Comparison of ENCODE assay signal across 7 cellular contexts in the genomic region with DNA sequence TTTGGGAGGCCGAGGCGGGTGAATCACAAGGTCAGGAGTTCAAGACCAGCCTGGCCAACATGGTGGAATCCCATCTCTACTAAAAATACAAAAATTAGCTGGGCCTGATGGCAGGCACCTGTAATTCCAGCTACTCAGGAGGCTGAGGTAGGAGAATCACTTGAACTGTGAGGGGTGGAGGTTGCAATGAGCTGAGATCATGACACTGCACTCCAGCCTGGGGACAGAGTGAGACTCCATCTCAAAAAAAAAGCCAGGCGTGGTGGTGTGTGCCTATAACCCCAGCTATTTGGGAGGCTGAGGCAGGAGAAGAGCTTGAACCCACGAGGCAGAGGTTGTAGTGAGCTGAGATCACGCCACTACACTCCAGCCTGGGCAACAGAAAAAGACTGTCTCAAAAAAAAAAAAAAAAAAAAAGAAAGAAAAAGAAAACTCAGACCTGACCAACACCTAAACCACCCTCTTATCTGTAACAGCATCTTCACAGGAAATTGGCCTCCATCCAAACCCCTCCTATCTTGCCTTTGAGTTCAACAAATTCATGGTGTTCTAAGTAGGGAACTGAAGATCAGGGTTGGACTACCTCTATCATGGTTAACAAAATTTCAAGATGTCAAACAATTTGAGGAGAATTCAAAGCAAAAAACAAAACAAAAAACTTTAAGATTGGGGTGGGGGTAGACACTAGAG.
A peak's percentile ranks its signal among the peaks of the same experiment; 100 is the strongest.
DNase-seq lines count a peak whose midpoint lies in the region; ATAC-seq and TF ChIP-seq lines count a peak whose summit lies in the region.
"Not testable (repeated sequence)": the region's sequence is repeated elsewhere in the genome, so short reads cannot be mapped to it uniquely, and the experiment has no call there.

No MANE protein-coding gene starts in this region.

- not testable (repeated sequence) for H4K20me1 ChIP-seq in mammary epithelial cell (ENCODE audit: insufficient read depth, low read length)

- H3K27me3 Mint-ChIP-seq in activated CD8-positive, alpha-beta T cell treated with anti-CD3 and anti-CD28 coated beads, Interleukin-2, amount 10 ng/mL, durations not matched to agents 7 days and 5 days (ENCODE audit: low read depth); naive thymus-derived CD8-positive, alpha-beta T cell: not testable (repeated sequence)

- not testable (repeated sequence) for H3K27ac ChIP-seq in mammary epithelial cell (ENCODE audit: insufficient read depth, low read depth, low read length)

- POLR2A ChIA-PET in activated CD8-positive, alpha-beta T cell treated with anti-CD3 and anti-CD28 coated beads, Interleukin-2, amount 10 ng/mL, durations not matched to agents 7 days and 5 days (lab: Charles Lee); naive thymus-derived CD8-positive, alpha-beta T cell (lab: Charles Lee): not testable (repeated sequence)

- H3K27ac Mint-ChIP-seq in activated CD8-positive, alpha-beta T cell treated with anti-CD3 and anti-CD28 coated beads, Interleukin-2, amount 10 ng/mL, durations not matched to agents 7 days and 5 days: not testable (repeated sequence)
- peak overlapping the region in 1 of 10 donors; percentile 53 for H3K27ac Mint-ChIP-seq in naive thymus-derived CD8-positive, alpha-beta T cell

- not testable (repeated sequence) for H3K79me2 ChIP-seq in mammary epithelial cell (ENCODE audit: insufficient read depth, low read length)

- not testable (repeated sequence) for H3K27me3 ChIP-seq in mammary epithelial cell (ENCODE audit: insufficient read depth, low read length)

- intact Hi-C loops in mammary epithelial cell (cut with micrococcal nuclease): not testable (repeated sequence)

- H3K9me3 Mint-ChIP-seq in activated CD8-positive, alpha-beta T cell treated with anti-CD3 and anti-CD28 coated beads, Interleukin-2, amount 10 ng/mL, durations not matched to agents 7 days and 5 days (ENCODE audit: insufficient read depth); naive thymus-derived CD8-positive, alpha-beta T cell: not testable (repeated sequence)

- CTCF ChIA-PET in activated CD8-positive, alpha-beta T cell treated with anti-CD3 and anti-CD28 coated beads, Interleukin-2, amount 10 ng/mL, durations not matched to agents 7 days and 5 days (lab: Charles Lee): interaction anchor here (0.7 kb wide), 1 partner anchor 11 kb away, joined by 3 read pairs; no protein-coding TSS in a partner anchor
- CTCF ChIA-PET in mammary epithelial cell (lab: Charles Lee; ENCODE audit: low non-redundant PET): not testable (repeated sequence)

- H3K36me3 ChIP-seq in mammary epithelial cell (ENCODE audit: insufficient read depth, low read length): not testable (repeated sequence)

- WGBS in mammary epithelial cell (ENCODE audit: low coverage, missing lambda C conversion rate): 67% methylated on average over 3 of the region's 5 CpGs

- H3K4me3 Mint-ChIP-seq in activated CD8-positive, alpha-beta T cell treated with anti-CD3 and anti-CD28 coated beads, Interleukin-2, amount 10 ng/mL, durations not matched to agents 7 days and 5 days: not testable (repeated sequence)
- peak overlapping the region in 1 of 10 donors; percentile 23 for H3K4me3 Mint-ChIP-seq in naive thymus-derived CD8-positive, alpha-beta T cell

- H3K4me1 ChIP-seq in mammary epithelial cell (ENCODE audit: insufficient read depth, low read length): not testable (repeated sequence)

- dilution Hi-C loops in mammary epithelial cell (cut with HindIII; ENCODE audit: low sequenced_read_pairs): not testable (repeated sequence)

- H3K4me1 Mint-ChIP-seq in activated CD8-positive, alpha-beta T cell treated with anti-CD3 and anti-CD28 coated beads, Interleukin-2, amount 10 ng/mL, durations not matched to agents 7 days and 5 days (ENCODE audit: low read depth): peaks cover 16% of the 10 kb centered on the region
- H3K4me1 Mint-ChIP-seq in naive thymus-derived CD8-positive, alpha-beta T cell: peaks cover 7 to 43% (median 23%) of the 10 kb centered on the region in 4 donors

- H3K9ac ChIP-seq in mammary epithelial cell (ENCODE audit: insufficient read depth, low read length): not testable (repeated sequence)

- H3K9me3 ChIP-seq in mammary epithelial cell (replicated peaks; ENCODE audit: insufficient read depth, low read length): not testable (repeated sequence)

- H3K36me3 Mint-ChIP-seq in activated CD8-positive, alpha-beta T cell treated with anti-CD3 and anti-CD28 coated beads, Interleukin-2, amount 10 ng/mL, durations not matched to agents 7 days and 5 days (ENCODE audit: low read depth); naive thymus-derived CD8-positive, alpha-beta T cell: not testable (repeated sequence)

- not testable (repeated sequence) for BruUV-seq in mammary epithelial cell (replicated peaks; lab: Mats Ljungman, UMichigan)

- peak; percentile 62 for ATAC-seq in GM18502 (IDR thresholded peaks at IDR 0.05; ENCODE audit: poor library complexity, unreplicated experiment)
- ATAC-seq in activated CD8-positive, alpha-beta T cell treated with anti-CD3 and anti-CD28 coated beads, Interleukin-2, amount 10 ng/mL, durations not matched to agents 7 days and 5 days: peak; percentile 82
- peak in 1 of 2 donors; percentile 25 for ATAC-seq in naive thymus-derived CD8-positive, alpha-beta T cell

- in situ Hi-C loops in mammary epithelial cell (cut with MboI; ENCODE audit: low sequenced_read_pairs in 2 of 2): not testable (repeated sequence)

- not testable (repeated sequence) for H2AFZ ChIP-seq in mammary epithelial cell (ENCODE audit: low read depth, low read length)

- H3K4me3 ChIP-seq in LNCaP clone FGC (ENCODE audit: low read depth, low read length); mammary epithelial cell (replicated peaks in 1 of 3; ENCODE audit: insufficient read depth in 1 of 3, low read depth in 2 of 3, low read length in 3 of 3): not testable (repeated sequence)

- H3K4me2 ChIP-seq in mammary epithelial cell (ENCODE audit: insufficient read depth, low read depth, low read length): not testable (repeated sequence)

- TF ChIP-seq CTCF in LNCaP clone FGC (IDR thresholded peaks at IDR 0.05; ENCODE audit: control insufficient read depth, extremely low read depth, insufficient read depth); mammary epithelial cell (conservative IDR thresholded peaks at IDR 0.05 in 1 of 2, IDR thresholded peaks at IDR 0.05 in 1 of 2; ENCODE audit: extremely low read depth in 1 of 2, insufficient read depth in 1 of 2, low read depth in 1 of 2, low read length in 2 of 2): not testable (repeated sequence)

- DNase-seq in LNCaP clone FGC (ENCODE audit: low read depth) (peak; percentile 8), NCI-H2029 treated with DMSO at 0.1 percent for 48 hours (lab: John Stamatoyannopoulos, UW) (peak; percentile 14), RPMI7951 (ENCODE audit: low read depth) (peak; percentile 23), mammary epithelial cell (peak; percentile 34)
- DNase-seq in activated CD8-positive, alpha-beta T cell treated with anti-CD3 and anti-CD28 coated beads, Interleukin-2, amount 10 ng/mL, durations not matched to agents 7 days and 5 days: peak; percentile 68
- peak in 7 of 10 donors; percentile 11 to 62 (median 33) for DNase-seq in naive thymus-derived CD8-positive, alpha-beta T cell

Comparison
In these comparisons a context has a peak if more than half of its experiments do, and no peak if none do; other contexts are left out.
1. DNase-seq: peak in every context shown above with its lines; median percentile 68 in activated CD8-positive, alpha-beta T cell treated with anti-CD3 and anti-CD28 coated beads, Interleukin-2, amount 10 ng/mL, durations not matched to agents 7 days and 5 days; 34 in mammary epithelial cell; 33 in naive thymus-derived CD8-positive, alpha-beta T cell; 23 in RPMI7951; 14 in NCI-H2029 treated with DMSO at 0.1 percent for 48 hours; 8 in LNCaP clone FGC.